19 cellular contexts compared by ENCODE assay signal in genomic region chr5:119153629-119154028, GRCh38.
DNase-seq lines count a peak whose midpoint lies in the region; ATAC-seq, FAIRE-seq and TF ChIP-seq lines count a peak whose summit lies in the region.
"Had no signal": no experiment of that assay in that cellular context is flagged by ENCODE, and none has a peak within 500 bp of the region (broad histone marks: within the 10 kb centered on the region; RNA-seq: fewer than 3 reads in every experiment).

No MANE protein-coding gene starts in this region.

- dilution Hi-C loops in IMR-90 (cut with HindIII; ENCODE audit: low sequenced_read_pairs, unreplicated experiment), result no loop called here

- no peak for ATAC-seq in A549
- no peak for ATAC-seq in IMR-90 (ENCODE audit: low read depth)
- ATAC-seq in HepG2, result no peak
- no peak for ATAC-seq in GM21423 (IDR thresholded peaks at IDR 0.05; ENCODE audit: unreplicated experiment)
- ATAC-seq in HG02642 (IDR thresholded peaks at IDR 0.05; ENCODE audit: poor library complexity, unreplicated experiment), result no peak
- ATAC-seq: GM23338 had no signal

- H3K9me3 ChIP-seq in A549, result no peaks in the 10 kb centered on the region
- H3K9me3 ChIP-seq in IMR-90 (ENCODE audit: control insufficient read depth, insufficient read depth, low read length), result no peaks in the 10 kb centered on the region
- H3K9me3 ChIP-seq in HepG2 (ENCODE audit: low read length), result no peaks in the 10 kb centered on the region
- H3K9me3 ChIP-seq: HAP-1 had no signal

- TF ChIP-seq RAD21 in A549 (conservative IDR thresholded peaks at IDR 0.05 in 1 of 2, IDR thresholded peaks at IDR 0.05 in 1 of 2) (no peak), IMR-90 (IDR thresholded peaks at IDR 0.05; ENCODE audit: low read length) (no peak), HepG2 (CRISPR knock-in tag; IDR thresholded peaks at IDR 0.05) (no peak)

- no peak overlapping the region for H2BK15ac ChIP-seq in IMR-90 (ENCODE audit: low read depth, low read length)

- H3K79me1 ChIP-seq in IMR-90 (ENCODE audit: low read depth in 1 of 2, low read length in 2 of 2), result no peaks in the 10 kb centered on the region

- TF ChIP-seq CTCF in A549 (IDR thresholded peaks at IDR 0.05) (no peak), IMR-90 (conservative IDR thresholded peaks at IDR 0.05; ENCODE audit: low read depth, low read length) (no peak), HepG2 (CRISPR knock-in tag; IDR thresholded peaks at IDR 0.05) (no peak)

- WGBS in A549 (ENCODE audit: missing lambda C conversion rate), result 76% methylated on average over 4 of the region's 4 CpGs
- WGBS in IMR-90 (ENCODE audit: extremely low coverage in 2 of 2, insufficient read length in 1 of 2), 2 experiments, result no CpG with 5 or more reads among the region's 4 CpGs
- WGBS in HepG2 (ENCODE audit: low lambda C conversion rate), result 95% methylated on average over 4 of the region's 4 CpGs

- POLR2A ChIA-PET in A549 (lab: Yijun Ruan, JAX) (no interaction called here), IMR-90 (lab: Charles Lee; ENCODE audit: unreplicated experiment) (no interaction called here), HepG2 (lab: Yijun Ruan, JAX) (no interaction called here)

- no peak overlapping the region for H3K9ac ChIP-seq in IMR-90 (ENCODE audit: low read depth, low read length)
- no peak overlapping the region for H3K9ac ChIP-seq in HepG2 (ENCODE audit: insufficient read depth, low read depth, low read length)

- TF ChIP-seq EP300 in A549 (IDR thresholded peaks at IDR 0.05) (no peak), HepG2 (IDR thresholded peaks at IDR 0.05; ENCODE audit: low read depth in 2 of 2, low read length in 2 of 2) (no peak), HepG2 (CRISPR knock-in tag; IDR thresholded peaks at IDR 0.05; ENCODE audit: borderline replicate concordance) (no peak)

- in situ Hi-C loops in IMR-90 (cut with MboI; ENCODE audit: low sequenced_read_pairs) (no loop called here), HepG2 (cut with HindIII; ENCODE audit: extremely low pct_ligation_motif_present, low pct_unique_long_range_greater_than_20kb) (no loop called here)

- no peak overlapping the region for H3K23ac ChIP-seq in IMR-90 (ENCODE audit: low read depth, low read length)

- FAIRE-seq in A549 (lab: Jason Lieb, UNC), result no peak
- FAIRE-seq in HepG2 (lab: Jason Lieb, UNC), result no peak
- FAIRE-seq: GM12891, H54 had no signal

- no peak overlapping the region for H3K14ac ChIP-seq in IMR-90 (replicated peaks; ENCODE audit: low read depth, low read length)

- no peak overlapping the region for H3K4me3 ChIP-seq in A549
- no peak overlapping the region for H3K4me3 ChIP-seq in IMR-90 (ENCODE audit: insufficient read depth, low read depth, low read length)
- H3K4me3 ChIP-seq in HepG2 (replicated peaks in 1 of 3; ENCODE audit: insufficient read depth in 1 of 3, low read depth in 2 of 3, low read length in 3 of 3), result no peak overlapping the region
- H3K4me3 ChIP-seq: GM23338, HAP-1 had no signal

- no peak overlapping the region for H2BK5ac ChIP-seq in IMR-90 (ENCODE audit: low read depth, low read length, poor library complexity, severe bottlenecking)

- no peak overlapping the region for H3K18ac ChIP-seq in IMR-90 (ENCODE audit: low read depth, low read length)

- intact Hi-C loops in IMR-90 (cut with micrococcal nuclease), result no loop called here
- intact Hi-C loops in HepG2 (cut with micrococcal nuclease; ENCODE audit: unreplicated experiment), result no loop called here

- H3K79me2 ChIP-seq in HepG2 (ENCODE audit: insufficient read depth, low read length), result no peaks in the 10 kb centered on the region

- H3K4me2 ChIP-seq in A549 (no peak overlapping the region), IMR-90 (ENCODE audit: low read depth, low read length) (no peak overlapping the region), HepG2 (ENCODE audit: low read depth, low read length) (no peak overlapping the region)
- H3K4me2 ChIP-seq: GM23338 had no signal

- no peak overlapping the region for H4K5ac ChIP-seq in IMR-90 (ENCODE audit: low read depth, low read length)

- H3K9me1 ChIP-seq in IMR-90 (ENCODE audit: insufficient read depth, low read length), result no peaks in the 10 kb centered on the region

- DNase-seq in A549 (ENCODE audit: low read depth in 1 of 2, low spot score in 1 of 2), result no peak
- no peak for DNase-seq in IMR-90
- DNase-seq in HepG2 (ENCODE audit: low spot score), result no peak
- no peak for DNase-seq in cerebellar nuclear complex (lab: John Stamatoyannopoulos, UW)
- DNase-seq: 8988T; C1 segment of cervical spinal cord; Calu3; CD4-positive, alpha-beta memory T cell; COR-L47; DMS53; DMS79 treated with DMSO at 0.1 percent for 48 hours; GF-D8; HFFc6 had no signal

- H2BK120ac ChIP-seq in IMR-90 (ENCODE audit: low read depth, low read length), result no peak overlapping the region

- no peak overlapping the region for H3K27ac ChIP-seq in A549
- no peak overlapping the region for H3K27ac ChIP-seq in IMR-90 (ENCODE audit: insufficient read depth, low read length)
- no peak overlapping the region for H3K27ac ChIP-seq in HepG2 (ENCODE audit: extremely low read length, insufficient read depth, low read length)

- peaks cover 12% of the 10 kb centered on the region for H3K36me3 ChIP-seq in IMR-90 (ENCODE audit: control insufficient read depth, insufficient read depth, low read length)
- H3K36me3 ChIP-seq in HepG2 (replicated peaks in 1 of 2; ENCODE audit: control insufficient read depth in 1 of 2, insufficient read depth in 2 of 2, low read length in 2 of 2), result peaks cover 1 to 6% of the 10 kb centered on the region in 2 experiments; a peak in 1 of 5 replicates

- no peak overlapping the region for H2AK9ac ChIP-seq in IMR-90 (replicated peaks; ENCODE audit: low read depth, low read length, poor library complexity)

- BruUV-seq in IMR-90 (replicated peaks; lab: Mats Ljungman, UMichigan), result no TSS peak
- BruUV-seq in HepG2 (replicated peaks; lab: Mats Ljungman, UMichigan), result no TSS peak

- no peak overlapping the region for H4K91ac ChIP-seq in IMR-90 (ENCODE audit: insufficient read depth, low read depth, low read length)

- H3K56ac ChIP-seq in IMR-90 (ENCODE audit: extremely low read depth, insufficient read depth, low read length), result no peak overlapping the region

- H3K4me1 ChIP-seq in A549 (no peaks in the 10 kb centered on the region), IMR-90 (ENCODE audit: control insufficient read depth, insufficient read depth, low read length) (no peaks in the 10 kb centered on the region), HepG2 (ENCODE audit: insufficient read depth, low read length) (no peaks in the 10 kb centered on the region)
- H3K4me1 ChIP-seq: HAP-1 had no signal

- no peak overlapping the region for H2BK20ac ChIP-seq in IMR-90 (ENCODE audit: low read depth, low read length)

- no peak overlapping the region for H2AK5ac ChIP-seq in IMR-90 (ENCODE audit: low read depth, low read length)

- no peaks in the 10 kb centered on the region for H4K20me1 ChIP-seq in IMR-90 (ENCODE audit: insufficient read depth, low read length)
- H4K20me1 ChIP-seq in HepG2 (ENCODE audit: insufficient read depth, low read length), result no peaks in the 10 kb centered on the region

- no peak overlapping the region for H4K8ac ChIP-seq in IMR-90 (ENCODE audit: low read depth in 2 of 2, low read length in 2 of 2)

- H2AFZ ChIP-seq in IMR-90 (replicated peaks; ENCODE audit: low read length, poor library complexity), result no peak overlapping the region
- H2AFZ ChIP-seq in HepG2 (ENCODE audit: low read length), result no peak overlapping the region
- H2AFZ ChIP-seq: GM23338 had no signal

- TF ChIP-seq POLR2A in A549 (IDR thresholded peaks at IDR 0.05; ENCODE audit: low read length), result no peak
- TF ChIP-seq POLR2A in IMR-90 (IDR thresholded peaks at IDR 0.05; ENCODE audit: low read depth, low read length), result no peak
- no peak for TF ChIP-seq POLR2A in HepG2 (IDR thresholded peaks at IDR 0.05; ENCODE audit: insufficient read depth in 1 of 2, low read depth in 2 of 2, low read length in 2 of 2)

- CTCF ChIA-PET in A549 (lab: Yijun Ruan, JAX) (interaction anchor here (1.0 kb wide), 1 partner anchor 165 kb away, joined by 4 read pairs; the partner anchor contains the start of gene DTWD2), IMR-90 (lab: Yijun Ruan, JAX) (no interaction called here), HepG2 (lab: Yijun Ruan, JAX; ENCODE audit: low intra/inter-chr PET ratio, low total read pairs) (no interaction called here)

- H3K27me3 ChIP-seq in IMR-90 (ENCODE audit: control insufficient read depth, insufficient read depth, low read length) (no peaks in the 10 kb centered on the region), HepG2 (ENCODE audit: control insufficient read depth in 1 of 2, insufficient read depth in 2 of 2, low read length in 2 of 2) (no peaks in the 10 kb centered on the region)

- no peak overlapping the region for H3K4ac ChIP-seq in IMR-90 (ENCODE audit: low read depth, low read length)

TF ChIP-seq in A549, 52 proteins besides CTCF, POLR2A, EP300 and RAD21:
- TF ChIP-seq CHD4 (IDR thresholded peaks at IDR 0.05; ENCODE audit: borderline replicate concordance) (no peak), MAFK (IDR thresholded peaks at IDR 0.05; ENCODE audit: partially characterized antibody) (peak; percentile 86), KDM5A (IDR thresholded peaks at IDR 0.05) (no peak), TFCP2L1 (CRISPR knock-in tag; IDR thresholded peaks at IDR 0.05) (no peak)

TF ChIP-seq in IMR-90, 13 proteins besides CTCF, POLR2A, EP300 and RAD21:
- TF ChIP-seq SMC3 (IDR thresholded peaks at IDR 0.05; ENCODE audit: low read depth, low read length) (no peak), MAFK (IDR thresholded peaks at IDR 0.05; ENCODE audit: low read depth, low read length) (peak; percentile 56)

TF ChIP-seq in HepG2, 621 proteins besides CTCF, POLR2A, EP300 and RAD21:
- TF ChIP-seq MAFK (conservative IDR thresholded peaks at IDR 0.05 in 1 of 2, IDR thresholded peaks at IDR 0.05 in 1 of 2; ENCODE audit: low read length in 2 of 2) (peak; percentile 63 to 74), MED1 (CRISPR knock-in tag; IDR thresholded peaks at IDR 0.05) (no peak), MAFF (IDR thresholded peaks at IDR 0.05; ENCODE audit: low read depth, low read length) (peak; percentile 63), ZNF674 (CRISPR knock-in tag; IDR thresholded peaks at IDR 0.05; ENCODE audit: low read depth) (no peak)

Comparison
In these comparisons a context has a peak if more than half of its experiments do, and no peak if none do; other contexts are left out.
1. Of the 38 proteins assayed by ChIP-seq in both HepG2 and A549: peak only in HepG2: none; only in A549: none; in both: MAFK; in neither: 37.